26 cellular contexts compared by ENCODE assay signal in the genomic region with DNA sequence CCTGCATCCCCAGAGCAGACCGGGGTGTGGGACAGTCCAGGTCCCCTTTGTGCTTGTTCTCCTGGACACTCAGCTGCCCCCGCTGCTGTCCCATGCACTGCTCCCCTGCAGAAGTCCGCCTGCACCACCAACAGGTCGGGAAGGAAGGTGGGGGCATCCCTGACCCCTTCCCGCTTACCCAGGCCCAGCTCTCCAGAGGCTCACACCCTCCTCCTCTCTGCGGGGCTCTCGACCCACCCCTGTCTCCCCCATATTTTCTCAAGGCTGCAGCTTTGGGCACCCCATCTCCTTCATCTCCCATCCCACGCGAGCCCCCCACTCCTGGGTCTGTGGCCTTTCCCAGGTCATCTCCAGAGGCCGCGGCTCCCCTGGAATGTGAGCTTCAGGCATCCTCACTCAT.
"Had no signal": no experiment of that assay in that cellular context is flagged by ENCODE, and none has a peak within 500 bp of the region (broad histone marks: within the 10 kb centered on the region; RNA-seq: fewer than 3 reads in every experiment).

No MANE protein-coding gene starts in this region.

- H3K9me3 ChIP-seq: ascending aorta, breast epithelium, colonic mucosa had no signal

- DNase-seq: activated CD4-positive, alpha-beta memory T cell treated with anti-CD3 and anti-CD28 coated beads, Interleukin-2, amount 10 ng/mL, durations not matched to agents 7 days and 5 days; activated CD4-positive, alpha-beta T cell treated with anti-CD3 and anti-CD28 coated beads for 1 hour; activated CD4-positive, alpha-beta T cell treated with anti-CD3 and anti-CD28 coated beads for 4 hours; activated CD4-positive, alpha-beta T cell treated with anti-CD3 and anti-CD28 coated beads, Interleukin-2, amount 10 ng/mL, durations not matched to agents 7 days and 5 days; activated CD4-positive, alpha-beta T cell treated with anti-CD3 and anti-CD28 coated beads, Interleukin-2, amount 50 U/mL, for 4 hours; activated CD8-positive, alpha-beta memory T cell treated with anti-CD3 and anti-CD28 coated beads, Interleukin-2, amount 50 U/mL, for 48 hours; activated gamma-delta T cell; activated naive CD4-positive, alpha-beta T cell; activated naive CD4-positive, alpha-beta T cell treated with anti-CD3 and anti-CD28 coated beads, Interleukin-2, amount 10 ng/mL, durations not matched to agents 7 days and 5 days; activated naive CD8-positive, alpha-beta T cell treated with anti-CD3 and anti-CD28 coated beads, Interleukin-2, amount 10 ng/mL, durations not matched to agents 7 days and 5 days; activated T-cell treated with anti-CD3 and anti-CD28 coated beads for 4 hours; activated T-cell treated with anti-CD3 and anti-CD28 coated beads, Interleukin-2, amount 50 U/mL, for 24 hours; activated T-cell treated with anti-CD3 and anti-CD28 coated beads, Interleukin-2, amount 50 U/mL, for 72 hours; central memory CD4-positive, alpha-beta T cell; cerebellar nuclear complex; colonic mucosa; effector CD8-positive, alpha-beta T cell; endodermal cell; foreskin fibroblast; T-helper 1 cell; T-helper 2 cell had no signal

- H3K27me3 ChIP-seq: ascending aorta, breast epithelium, cardiac muscle cell, colonic mucosa had no signal

- H3K4me1 ChIP-seq: breast epithelium had no signal

- H3K27ac ChIP-seq: ascending aorta, breast epithelium, cardiac muscle cell, colonic mucosa had no signal

- H3K36me3 ChIP-seq: ascending aorta, breast epithelium, cardiac muscle cell, colonic mucosa had no signal

- ATAC-seq: activated naive CD4-positive, alpha-beta T cell treated with anti-CD3 and anti-CD28 coated beads, Interleukin-2, amount 50 U/mL, for 72 hours; activated T-cell treated with anti-CD3 and anti-CD28 coated beads, Interleukin-2, amount 50 U/mL, for 72 hours; esophagus mucosa had no signal

- H3K4me3 ChIP-seq: ascending aorta, breast epithelium, cardiac muscle cell, colonic mucosa had no signal
